In genomic region chr9:98707158-98708102, GRCh38 we compare ENCODE assay signal across 8 cellular contexts. TPM values are rescaled to one million over a fixed set of nuclear protein-coding genes. Genes with fewer than 3 reads are reported as not detected.
DNase-seq lines count a peak whose midpoint lies in the region; ATAC-seq, FAIRE-seq and TF ChIP-seq lines count a peak whose summit lies in the region.

No MANE protein-coding gene starts in this region.

- no peak overlapping the region for H3K9ac ChIP-seq in HepG2 (ENCODE audit: insufficient read depth, low read depth, low read length)

- TF ChIP-seq EP300 in HepG2 (IDR thresholded peaks at IDR 0.05; ENCODE audit: low read depth in 2 of 2, low read length in 2 of 2): no peak
- no peak for TF ChIP-seq EP300 in HepG2 (CRISPR knock-in tag; IDR thresholded peaks at IDR 0.05; ENCODE audit: borderline replicate concordance)

- intact Hi-C loops in HepG2 (cut with micrococcal nuclease; ENCODE audit: unreplicated experiment) (loop anchor here (1.0 to 2.0 kb wide), 2 partner anchors 59 to 392 kb away; no protein-coding TSS in a partner anchor), ascending aorta (cut with DNase I) (no loop called here)

- TF ChIP-seq CTCF in BJ (IDR thresholded peaks at IDR 0.05; ENCODE audit: insufficient read depth, low read depth, low read length) (peak; percentile 79), coronary artery (IDR thresholded peaks at IDR 0.05) (no peak), HepG2 (CRISPR knock-in tag; IDR thresholded peaks at IDR 0.05) (peak; percentile 79), ascending aorta (IDR thresholded peaks at IDR 0.05) (peak in 1 of 3 experiments; percentile 42)

- ATAC-seq in HepG2 (peak; percentile 93), HG02798 (IDR thresholded peaks at IDR 0.05; ENCODE audit: poor library complexity, unreplicated experiment) (no peak)

- in situ Hi-C loops in HepG2 (cut with HindIII; ENCODE audit: extremely low pct_ligation_motif_present, low pct_unique_long_range_greater_than_20kb): loop anchor here (10.0 kb wide), 1 partner anchor 393 kb away; no protein-coding TSS in a partner anchor

- H3K27me3 ChIP-seq in BJ (ENCODE audit: control insufficient read depth, insufficient read depth, low read length): peaks cover 34% of the 10 kb centered on the region
- H3K27me3 ChIP-seq in HepG2 (ENCODE audit: control insufficient read depth in 1 of 2, insufficient read depth in 2 of 2, low read length in 2 of 2): peaks cover 2 to 39% of the 10 kb centered on the region in 2 experiments; a peak in 4 of 5 replicates
- peaks cover 4% of the 10 kb centered on the region for H3K27me3 ChIP-seq in ascending aorta

- H3K36me3 ChIP-seq in BJ (ENCODE audit: control insufficient read depth, insufficient read depth, low read length) (no peaks in the 10 kb centered on the region), HepG2 (replicated peaks in 1 of 2; ENCODE audit: control insufficient read depth in 1 of 2, insufficient read depth in 2 of 2, low read length in 2 of 2) (no peaks in the 10 kb centered on the region), ascending aorta (no peaks in the 10 kb centered on the region)

- H3K79me2 ChIP-seq in HepG2 (ENCODE audit: insufficient read depth, low read length): no peaks in the 10 kb centered on the region

- H3K4me1 ChIP-seq in HepG2 (ENCODE audit: insufficient read depth, low read length) (peaks cover 8% of the 10 kb centered on the region), ascending aorta (no peaks in the 10 kb centered on the region)

- peak overlapping the region; percentile 30; the same call in 1 of the 2 replicates for H3K4me3 ChIP-seq in BJ (ENCODE audit: low read depth, low read length)
- H3K4me3 ChIP-seq in coronary artery: peak overlapping the region; percentile 30
- no peak overlapping the region for H3K4me3 ChIP-seq in HepG2 (replicated peaks in 1 of 3; ENCODE audit: insufficient read depth in 1 of 3, low read depth in 2 of 3, low read length in 3 of 3)
- peak overlapping the region in 1 of 2 donors; percentile 13 for H3K4me3 ChIP-seq in ascending aorta

- FAIRE-seq in HepG2 (lab: Jason Lieb, UNC): no peak

- TF ChIP-seq RAD21 in HepG2 (CRISPR knock-in tag; IDR thresholded peaks at IDR 0.05): peak; percentile 68

- H3K27ac ChIP-seq in coronary artery (no peak overlapping the region), HepG2 (ENCODE audit: extremely low read length, insufficient read depth, low read length) (no peak overlapping the region), ascending aorta (no peak overlapping the region)

- DNase-seq in BJ (ENCODE audit: low read depth) (no peak), GM19240 (ENCODE audit: insufficient read length, low spot score) (peak; percentile 29), NCI-H510A treated with DMSO at 0.1 percent for 48 hours (lab: John Stamatoyannopoulos, UW) (peak; percentile 83), coronary artery (ENCODE audit: low spot score) (no peak), HepG2 (ENCODE audit: low spot score) (peak; percentile 17), HT-29 (ENCODE audit: low spot score) (no peak), ascending aorta (ENCODE audit: low spot score in 2 of 2) (no peak)

- H3K4me2 ChIP-seq in HepG2 (ENCODE audit: low read depth, low read length): peak overlapping the region; percentile 51; the same call in 1 of the 2 replicates

- CTCF ChIA-PET in BJ (lab: Yijun Ruan, JAX): interaction anchor here (0.7 to 3.7 kb wide), 11 partner anchors 12 to 392 kb away, joined by 3 to 21 read pairs (median 3); no protein-coding TSS in a partner anchor
- CTCF ChIA-PET in HepG2 (lab: Yijun Ruan, JAX; ENCODE audit: low intra/inter-chr PET ratio, low total read pairs): no interaction called here

- H3K9me3 ChIP-seq in HepG2 (ENCODE audit: low read length): no peaks in the 10 kb centered on the region
- H3K9me3 ChIP-seq in ascending aorta: no peaks in the 10 kb centered on the region

- POLR2A ChIA-PET in BJ (lab: Charles Lee): no interaction called here
- POLR2A ChIA-PET in HepG2 (lab: Yijun Ruan, JAX): no interaction called here

- H4K20me1 ChIP-seq in HepG2 (ENCODE audit: insufficient read depth, low read length): no peaks in the 10 kb centered on the region; the same call in 1 of the 2 replicates

- 34% methylated on average over 12 of the region's 79 CpGs for WGBS in HepG2 (ENCODE audit: low lambda C conversion rate)

- no TSS peak for BruUV-seq in HepG2 (replicated peaks; lab: Mats Ljungman, UMichigan)

- TF ChIP-seq POLR2A in HepG2 (IDR thresholded peaks at IDR 0.05; ENCODE audit: insufficient read depth in 1 of 2, low read depth in 2 of 2, low read length in 2 of 2): no peak

- no peak overlapping the region for H2AFZ ChIP-seq in HepG2 (ENCODE audit: low read length)

TF ChIP-seq in HepG2, 621 proteins besides CTCF, POLR2A, EP300 and RAD21 (continues in another document):
- TF ChIP-seq GATAD1 (CRISPR knock-in tag; IDR thresholded peaks at IDR 0.05) (no peak), MTERF4 (CRISPR knock-in tag; IDR thresholded peaks at IDR 0.05) (no peak), ZNF558 (CRISPR knock-in tag; IDR thresholded peaks at IDR 0.05; ENCODE audit: borderline replicate concordance) (no peak), MIER2 (CRISPR knock-in tag; IDR thresholded peaks at IDR 0.05) (0 out of 2 replicates have a peak, but pooled peaks have one; percentile 41), PRDM4 (CRISPR knock-in tag; IDR thresholded peaks at IDR 0.05; ENCODE audit: borderline replicate concordance) (no peak), ZNF749 (CRISPR knock-in tag; IDR thresholded peaks at IDR 0.05; ENCODE audit: borderline replicate concordance) (no peak), DNMT1 (CRISPR knock-in tag; IDR thresholded peaks at IDR 0.05) (no peak), SP1 (IDR thresholded peaks at IDR 0.05) (no peak), SP1 (CRISPR knock-in tag; IDR thresholded peaks at IDR 0.05) (no peak)

RNA-seq across cellular contexts. Expression of gene GABBR2, which starts 1.3 kb away (rescaled TPM):
- polyA plus RNA-seq in BJ (2011; rRNA removed) (1.4 and 1.6 TPM in 2 replicates), HepG2 (2011; rRNA removed) (0.01 TPM in 1 of 2 replicates, not detected in the other)
- polyA minus RNA-seq in BJ (2011; rRNA and poly(A)+ RNA removed): 6.4 and 10.6 TPM in 2 replicates
- total RNA-seq in HepG2 (2016; rRNA removed; fragmentation: Illumina TruSeq; extraction: Trizol) (0.02 TPM in 1 of 2 replicates, not detected in the other), ascending aorta (not detected)
- not detected in 2 replicates for total RNA-seq in HepG2 (2016; cell fraction: cytosol; rRNA removed; fragmentation: Illumina TruSeq; extraction: Trizol; ENCODE audit: low read depth)
- 0.17 TPM in 1 of 2 replicates, not detected in the other for total RNA-seq in HepG2 (2016; cell fraction: insoluble cytoplasmic fraction; rRNA removed; fragmentation: Illumina TruSeq; extraction: Trizol)
- not detected in 2 replicates for total RNA-seq in HepG2 (2016; cell fraction: membrane; rRNA removed; fragmentation: Illumina TruSeq; extraction: Trizol)
- total RNA-seq in HepG2 (2016; cell fraction: nucleus; rRNA removed; fragmentation: Illumina TruSeq; extraction: Trizol): not detected in 2 replicates
- not detected in 2 replicates for polyA plus RNA-seq in HepG2 (2011; cell fraction: cytosol; rRNA removed)
- 0.02 TPM in 1 of 2 replicates, not detected in the other for polyA plus RNA-seq in HepG2 (2011; cell fraction: nucleus; rRNA removed)
- polyA plus RNA-seq in HepG2 (2012): not detected in 2 replicates
- not detected in 2 replicates for polyA plus RNA-seq in HepG2 (2016; cell fraction: cytosol; fragmentation: Illumina TruSeq; extraction: Trizol; ENCODE audit: low read depth)
- polyA plus RNA-seq in HepG2 (2016; cell fraction: insoluble cytoplasmic fraction; fragmentation: Illumina TruSeq; extraction: Trizol; ENCODE audit: low read depth): 0.03 TPM in 1 of 2 replicates, not detected in the other
- not detected in 2 replicates for polyA plus RNA-seq in HepG2 (2016; cell fraction: membrane; fragmentation: Illumina TruSeq; extraction: Trizol; ENCODE audit: low read depth)
- not detected in 2 replicates for polyA plus RNA-seq in HepG2 (2016; cell fraction: nucleus; fragmentation: Illumina TruSeq; extraction: Trizol; ENCODE audit: insufficient read depth, low read depth)
- polyA minus RNA-seq in HepG2 (2011; rRNA and poly(A)+ RNA removed; ENCODE audit: low replicate concordance): 0.33 TPM in 1 of 2 replicates, not detected in the other
- not detected in 2 replicates for polyA minus RNA-seq in HepG2 (2011; cell fraction: cytosol; rRNA and poly(A)+ RNA removed)
- polyA minus RNA-seq in HepG2 (2011; cell fraction: nucleus; rRNA and poly(A)+ RNA removed): not detected in 2 replicates
- not detected in 2 replicates for total RNA-seq in HT-29 (2014; rRNA removed; shearing (Covaris generic))

Comparison
In these comparisons a context has a peak if more than half of its experiments do, and no peak if none do; other contexts are left out.
1. DNase-seq: peak in GM19240 (single experiment), NCI-H510A treated with DMSO at 0.1 percent for 48 hours (single experiment) and HepG2 (single experiment); none in BJ (single experiment), coronary artery (single experiment), HT-29 (single experiment) and ascending aorta (0 of 2).
2. H3K4me3 ChIP-seq: peak in BJ (single experiment) and coronary artery (single experiment); none in HepG2 (0 of 3).